9 cellular contexts compared by ENCODE assay signal in genomic region chr9:136900988-136901515, GRCh38. TPM values are rescaled to one million over a fixed set of nuclear protein-coding genes. Genes with fewer than 3 reads are reported as not detected.
DNase-seq lines count a peak whose midpoint lies in the region; ATAC-seq and TF ChIP-seq lines count a peak whose summit lies in the region.
"Had no signal": no experiment of that assay in that cellular context is flagged by ENCODE, and none has a peak within 500 bp of the region (broad histone marks: within the 10 kb centered on the region; RNA-seq: fewer than 3 reads in every experiment).

No MANE protein-coding gene starts in this region.

- no peaks in the 10 kb centered on the region for H3K9me3 Mint-ChIP-seq in dendritic cell treated with granulocyte-macrophage colony-stimulating factor and Interleukin-4, amounts not matched to agents 40 ng/mL and 50 ng/mL, for 4 days
- no peaks in the 10 kb centered on the region for H3K9me3 Mint-ChIP-seq in natural killer cell

- peaks cover 15 to 30% (median 23%) of the 10 kb centered on the region in 10 experiments for H3K4me1 ChIP-seq in BLaER1 treated with 17β-estradiol and CSF1 and Interleukin-3, amounts not matched to agents 10 nM and 100 nM
- peaks cover 94% of the 10 kb centered on the region for H3K4me1 ChIP-seq in KMS-11 (ENCODE audit: low read depth, poor library complexity, severe bottlenecking)

- H3K4me3 ChIP-seq in BLaER1 treated with 17β-estradiol and CSF1 and Interleukin-3, amounts not matched to agents 10 nM and 100 nM, result no peak overlapping the region
- no peak overlapping the region for H3K4me3 ChIP-seq in KMS-11 (IDR thresholded peaks at IDR 0.05; ENCODE audit: insufficient read depth, low read depth, low read length)

- TF ChIP-seq CTCF in KMS-11 (conservative IDR thresholded peaks at IDR 0.05; ENCODE audit: low read depth, low read length) (no peak), natural killer cell (IDR thresholded peaks at IDR 0.05) (no peak), GM20000 (IDR thresholded peaks at IDR 0.05; ENCODE audit: extremely low read depth, missing control alignments) (no peak)

- intact Hi-C loops in dendritic cell treated with granulocyte-macrophage colony-stimulating factor and Interleukin-4, amounts not matched to agents 40 ng/mL and 50 ng/mL, for 4 days (cut with micrococcal nuclease), result no loop called here
- intact Hi-C loops in natural killer cell (cut with micrococcal nuclease), result no loop called here

- H3K36me3 Mint-ChIP-seq in dendritic cell treated with granulocyte-macrophage colony-stimulating factor and Interleukin-4, amounts not matched to agents 40 ng/mL and 50 ng/mL, for 4 days (ENCODE audit: low read depth), result peaks cover 79% of the 10 kb centered on the region
- peaks cover 7% of the 10 kb centered on the region for H3K36me3 Mint-ChIP-seq in natural killer cell

- H3K4me3 Mint-ChIP-seq in dendritic cell treated with granulocyte-macrophage colony-stimulating factor and Interleukin-4, amounts not matched to agents 40 ng/mL and 50 ng/mL, for 4 days, result no peak overlapping the region
- no peak overlapping the region for H3K4me3 Mint-ChIP-seq in natural killer cell

- H2AFZ ChIP-seq in KMS-11 (ENCODE audit: low read depth), result no peak overlapping the region

- H3K4me1 Mint-ChIP-seq in dendritic cell treated with granulocyte-macrophage colony-stimulating factor and Interleukin-4, amounts not matched to agents 40 ng/mL and 50 ng/mL, for 4 days (ENCODE audit: low read depth), result peaks cover 30% of the 10 kb centered on the region
- H3K4me1 Mint-ChIP-seq in natural killer cell, result peaks cover 4 to 25% of the 10 kb centered on the region in 2 donors

- H3K79me2 ChIP-seq in KMS-11 (ENCODE audit: insufficient read depth, low read depth), result peaks cover 60% of the 10 kb centered on the region

- peaks cover 32 to 97% (median 77%) of the 10 kb centered on the region in 11 experiments; a peak in 21 of 22 replicates for H4K20me1 ChIP-seq in BLaER1 treated with 17β-estradiol and CSF1 and Interleukin-3, amounts not matched to agents 10 nM and 100 nM
- H4K20me1 ChIP-seq in KMS-11 (ENCODE audit: insufficient read depth), result no peaks in the 10 kb centered on the region

- H3K9ac ChIP-seq in BLaER1 treated with 17β-estradiol and CSF1 and Interleukin-3, amounts not matched to agents 10 nM and 100 nM, result peak overlapping the region in 8 of 11 experiments; percentile 6 to 42 (median 30); a peak in 7 of 22 replicates
- peak overlapping the region; percentile 96; the same call in 1 of the 2 replicates for H3K9ac ChIP-seq in KMS-11

- ATAC-seq in natural killer cell (no peak), GM18868 (IDR thresholded peaks at IDR 0.05; ENCODE audit: unreplicated experiment) (no peak), HG02571 (IDR thresholded peaks at IDR 0.05; ENCODE audit: unreplicated experiment) (no peak)

- DNase-seq in natural killer cell, result no peak
- no peak for DNase-seq in stimulated activated CD4-positive, alpha-beta T cell treated with anti-CD3 and anti-CD28 coated beads, Interleukin-4, amount 100 ng/mL, for 24 hours
- no peak for DNase-seq in GM20000 (ENCODE audit: low spot score)
- DNase-seq: aorta had no signal

- H3K36me3 ChIP-seq in BLaER1 treated with 17β-estradiol and CSF1 and Interleukin-3, amounts not matched to agents 10 nM and 100 nM, result peaks cover 68 to 98% (median 93%) of the 10 kb centered on the region in 11 experiments
- H3K36me3 ChIP-seq in KMS-11 (ENCODE audit: insufficient read depth), result peaks cover 11% of the 10 kb centered on the region; the same call in 1 of the 2 replicates

- H3K27me3 Mint-ChIP-seq in dendritic cell treated with granulocyte-macrophage colony-stimulating factor and Interleukin-4, amounts not matched to agents 40 ng/mL and 50 ng/mL, for 4 days, result no peaks in the 10 kb centered on the region
- H3K27me3 Mint-ChIP-seq in natural killer cell (ENCODE audit: low read depth in 2 of 2), result no peaks in the 10 kb centered on the region

- no peaks in the 10 kb centered on the region; a peak in 1 of 22 replicates for H3K9me3 ChIP-seq in BLaER1 treated with 17β-estradiol and CSF1 and Interleukin-3, amounts not matched to agents 10 nM and 100 nM (replicated peaks in 1 of 11)

- H3K4me2 ChIP-seq in BLaER1 treated with 17β-estradiol and CSF1 and Interleukin-3, amounts not matched to agents 10 nM and 100 nM, result peak overlapping the region in 7 of 11 experiments; percentile 24 to 53 (median 40); a peak in 7 of 22 replicates
- peak overlapping the region; percentile 83 for H3K4me2 ChIP-seq in KMS-11

- no peaks in the 10 kb centered on the region for H3K27me3 ChIP-seq in BLaER1 treated with 17β-estradiol and CSF1 and Interleukin-3, amounts not matched to agents 10 nM and 100 nM
- H3K27me3 ChIP-seq in KMS-11 (ENCODE audit: insufficient read depth, low read depth), result no peaks in the 10 kb centered on the region

- H3K27ac ChIP-seq in BLaER1 treated with 17β-estradiol and CSF1 and Interleukin-3, amounts not matched to agents 10 nM and 100 nM, result peak overlapping the region in 3 of 11 experiments; percentile 10 to 54 (median 48); a peak in 3 of 22 replicates
- H3K27ac ChIP-seq in KMS-11, result peak overlapping the region; percentile 99

- peak overlapping the region; percentile 79 for H3K27ac Mint-ChIP-seq in dendritic cell treated with granulocyte-macrophage colony-stimulating factor and Interleukin-4, amounts not matched to agents 40 ng/mL and 50 ng/mL, for 4 days
- peak overlapping the region; percentile 79 to 87 for H3K27ac Mint-ChIP-seq in natural killer cell

RNA-seq across cellular contexts. Expression of gene TRAF2, which starts 14.7 kb away (rescaled TPM):
- total RNA-seq in natural killer cell, result 10 to 100 TPM; 17.4 to 35.5 (median 25.0) TPM

RNA-seq across cellular contexts. Expression of gene EDF1, which starts 34.9 kb away (rescaled TPM):
- 100 to 1,000 TPM; 208 to 255 (median 227) TPM for total RNA-seq in natural killer cell

RNA-seq across cellular contexts. Expression of gene FBXW5, which starts 43.5 kb away (rescaled TPM):
- total RNA-seq in natural killer cell, result 100 to 1,000 TPM; 117 to 144 (median 136) TPM

RNA-seq across cellular contexts. Expression of gene C8G, which starts 44.0 kb away (rescaled TPM):
- 1 to 10 TPM; 3.9 to 8.5 (median 7.3) TPM for total RNA-seq in natural killer cell

RNA-seq across cellular contexts. Expression of gene MAMDC4, which starts 48.9 kb away (rescaled TPM):
- 1 to 10 TPM; 4.6 to 6.5 (median 5.8) TPM for total RNA-seq in natural killer cell
